ENCODE assay signal across 8 cellular contexts in genomic region chr7:43869018-43869897, GRCh38.
DNase-seq lines count a peak whose midpoint lies in the region; ATAC-seq and TF ChIP-seq lines count a peak whose summit lies in the region.

Gene MRPS24 (minus strand): TSS chr7:43869517. CDS start chr7:43869495, 22 bp downstream.

- peak within 1 kb of the TSS; percentile 84 for H3K27ac ChIP-seq in C4-2B

- DNase-seq in NCI-H748 (lab: John Stamatoyannopoulos, UW; ENCODE audit: unreplicated experiment) = peak; percentile 96
- peak; percentile 97 for DNase-seq in activated CD4-positive, alpha-beta T cell treated with anti-CD3 and anti-CD28 coated beads, Interleukin-2, amount 50 U/mL, for 1 hour
- peak; percentile 48 for DNase-seq in cortex of kidney (lab: John Stamatoyannopoulos, UW)
- peak; percentile 98 for DNase-seq in left kidney (ENCODE audit: low read depth, low spot score)
- peak; percentile 93 for DNase-seq in stimulated activated CD4-positive, alpha-beta T cell treated with anti-CD3 and anti-CD28 coated beads, Interleukin-1b, Interleukin-23, amount 100 ng/mL, for 48 hours

- no peak for TF ChIP-seq CTCF in C4-2B (conservative IDR thresholded peaks at IDR 0.05)

- ATAC-seq in GM19372 (IDR thresholded peaks at IDR 0.05; ENCODE audit: low read depth, unreplicated experiment) (peak; percentile 81), HG03521 (IDR thresholded peaks at IDR 0.05; ENCODE audit: unreplicated experiment) (peak; percentile 94)

Comparison
In these comparisons a context has a peak if more than half of its experiments do, and no peak if none do; other contexts are left out.
1. Peak in every context shown above with its lines: DNase-seq, ATAC-seq and H3K27ac ChIP-seq.
2. DNase-seq: peak in every context shown above with its lines; median percentile 98 in left kidney; 97 in activated CD4-positive, alpha-beta T cell treated with anti-CD3 and anti-CD28 coated beads, Interleukin-2, amount 50 U/mL, for 1 hour; 96 in NCI-H748; 93 in stimulated activated CD4-positive, alpha-beta T cell treated with anti-CD3 and anti-CD28 coated beads, Interleukin-1b, Interleukin-23, amount 100 ng/mL, for 48 hours; 48 in cortex of kidney.